In the genomic region with DNA sequence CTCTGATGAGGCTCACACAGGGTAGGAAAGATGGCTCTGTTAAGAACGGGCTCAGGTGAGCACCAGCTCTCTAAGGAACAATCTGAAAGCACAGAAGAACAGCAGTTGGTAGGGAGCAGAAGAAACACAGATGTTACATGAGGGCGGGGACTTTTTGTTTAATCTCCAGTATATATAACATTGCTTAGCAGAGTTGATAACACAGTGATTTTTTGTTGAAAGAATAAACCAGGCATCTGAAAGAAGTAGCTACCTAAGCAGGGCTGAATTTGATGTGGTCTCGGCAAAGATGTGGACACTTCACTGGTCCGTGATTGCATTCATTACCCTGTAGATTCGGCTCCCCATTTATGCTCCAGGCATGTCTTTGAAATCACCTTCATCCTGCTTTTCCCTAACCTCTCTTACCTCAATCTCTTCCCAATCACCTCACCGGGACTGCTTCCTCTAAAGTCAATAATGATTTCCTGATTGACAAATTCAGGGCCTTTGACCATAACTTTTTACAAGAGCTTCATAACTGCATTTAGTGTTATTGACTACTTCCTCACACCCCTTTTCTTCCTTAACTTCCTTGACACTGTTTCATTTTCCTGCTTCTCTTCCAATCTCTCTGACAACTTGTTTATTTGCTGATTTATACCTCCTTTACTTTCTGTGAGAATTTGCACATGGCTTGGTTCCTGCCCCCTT, we compare ENCODE assay signal across 15 cellular contexts.
"Had no signal": no experiment of that assay in that cellular context is flagged by ENCODE, and none has a peak within 500 bp of the region (broad histone marks: within the 10 kb centered on the region; RNA-seq: fewer than 3 reads in every experiment).

No MANE protein-coding gene starts in this region.

- DNase-seq: activated CD4-positive, alpha-beta memory T cell treated with anti-CD3 and anti-CD28 coated beads, Interleukin-2, amount 10 ng/mL, durations not matched to agents 7 days and 5 days; activated CD4-positive, alpha-beta T cell treated with anti-CD3 and anti-CD28 coated beads for 1 hour; activated gamma-delta T cell treated with Interleukin-2 at 50 U/mL for 16 hours; adrenal gland; effector CD4-positive, alpha-beta T cell; kidney; left ventricle myocardium superior; mesenchymal stem cell; posterior cingulate gyrus; T1000 had no signal

- FAIRE-seq: frontal cortex, kidney had no signal

- H3K36me3 ChIP-seq: adrenal gland, neutrophil, tibial nerve, vagina had no signal

- H3K4me1 ChIP-seq: adrenal gland, tibial nerve, vagina had no signal

- H3K27me3 Mint-ChIP-seq: activated CD4-positive, alpha-beta memory T cell treated with anti-CD3 and anti-CD28 coated beads, Interleukin-2, amount 10 ng/mL, durations not matched to agents 7 days and 5 days had no signal

- ATAC-seq: left ventricle myocardium superior had no signal

- H3K4me3 Mint-ChIP-seq: activated CD4-positive, alpha-beta memory T cell treated with anti-CD3 and anti-CD28 coated beads, Interleukin-2, amount 10 ng/mL, durations not matched to agents 7 days and 5 days had no signal

- H3K9me3 Mint-ChIP-seq: activated CD4-positive, alpha-beta memory T cell treated with anti-CD3 and anti-CD28 coated beads, Interleukin-2, amount 10 ng/mL, durations not matched to agents 7 days and 5 days had no signal

- H3K9me3 ChIP-seq: adrenal gland, neutrophil, tibial nerve, vagina had no signal

- H3K27me3 ChIP-seq: adrenal gland, neutrophil, tibial nerve, vagina had no signal

- H3K27ac Mint-ChIP-seq: activated CD4-positive, alpha-beta memory T cell treated with anti-CD3 and anti-CD28 coated beads, Interleukin-2, amount 10 ng/mL, durations not matched to agents 7 days and 5 days had no signal

- H3K27ac ChIP-seq: adrenal gland, coronary artery, neutrophil, tibial nerve, vagina had no signal

- H3K4me3 ChIP-seq: adrenal gland, coronary artery, tibial nerve, vagina had no signal
